In genomic region chr16:30429418-30429677, GRCh38 we compare ENCODE assay signal across 8 cellular contexts. TPM values are rescaled to one million over a fixed set of nuclear protein-coding genes. Genes with fewer than 3 reads are reported as not detected.
DNase-seq lines count a peak whose midpoint lies in the region; ATAC-seq, FAIRE-seq and TF ChIP-seq lines count a peak whose summit lies in the region.

No MANE protein-coding gene starts in this region.

- peak overlapping the region; percentile 13 for H2AK5ac ChIP-seq in trophoblast cell (ENCODE audit: low read length)

- TF ChIP-seq POLR2A in GM12892 (IDR thresholded peaks at IDR 0.05; ENCODE audit: low read depth, low read length): no peak

- no peak overlapping the region for H3K9ac ChIP-seq in trophoblast cell (ENCODE audit: low read length)

- H3K18ac ChIP-seq in trophoblast cell (ENCODE audit: low read length): peak overlapping the region; percentile 19

- peak overlapping the region; percentile 93 for H2AFZ ChIP-seq in trophoblast cell (ENCODE audit: insufficient read depth, low read length, poor library complexity)

- no peak overlapping the region for H2BK120ac ChIP-seq in trophoblast cell (ENCODE audit: insufficient read depth, low read length, poor library complexity)

- peak overlapping the region; percentile 34 for H3K4ac ChIP-seq in trophoblast cell (ENCODE audit: low read depth, low read length)

- H3K4me3 ChIP-seq in GM06990 (replicated peaks; ENCODE audit: low read depth, low read length) (peak overlapping the region; percentile 81), epithelial cell of proximal tubule (ENCODE audit: low read depth, low read length) (peak overlapping the region; percentile 98), trophoblast cell (ENCODE audit: low read depth, low read length) (peak overlapping the region; percentile 92)

- peak overlapping the region; percentile 80 for H4K8ac ChIP-seq in trophoblast cell (ENCODE audit: low read depth, low read length)

- H3K36me3 ChIP-seq in GM06990 (ENCODE audit: control insufficient read depth, insufficient read depth, low read length): peaks cover 5% of the 10 kb centered on the region
- peaks cover 9 to 11% of the 10 kb centered on the region in 2 experiments for H3K36me3 ChIP-seq in trophoblast cell (ENCODE audit: control insufficient read depth in 1 of 2, insufficient read depth in 2 of 2, low read length in 2 of 2)

- DNase-seq in GM06990 (ENCODE audit: extremely low read depth, insufficient read length) (no peak), KBM-7 (peak; percentile 23), epithelial cell of proximal tubule (ENCODE audit: low read depth) (no peak), trophoblast cell (no peak), GM12892 (ENCODE audit: insufficient read length) (no peak), NCI-H446 treated with DMSO at 0.1 percent for 48 hours (lab: John Stamatoyannopoulos, UW) (no peak)

- ATAC-seq in GM21423 (IDR thresholded peaks at IDR 0.05; ENCODE audit: unreplicated experiment): no peak
- ATAC-seq in GM19328 (IDR thresholded peaks at IDR 0.05; ENCODE audit: unreplicated experiment): no peak

- H3K27ac ChIP-seq in trophoblast cell (ENCODE audit: low read depth, low read length): no peak overlapping the region

- no peaks in the 10 kb centered on the region for H3K9me3 ChIP-seq in trophoblast cell (ENCODE audit: insufficient read depth, low read depth, low read length)

- peaks cover 8 to 13% of the 10 kb centered on the region in 2 experiments for H3K4me1 ChIP-seq in trophoblast cell (ENCODE audit: control insufficient read depth in 1 of 2, insufficient read depth in 2 of 2, low read length in 2 of 2)

- H3K79me1 ChIP-seq in trophoblast cell (ENCODE audit: low read length): peaks cover 3% of the 10 kb centered on the region

- in situ Hi-C loops in KBM-7 (cut with MboI; ENCODE audit: low pct_unique_long_range_greater_than_20kb, low sequenced_read_pairs): no loop called here

- H3K4me2 ChIP-seq in trophoblast cell (ENCODE audit: low read length): peak overlapping the region; percentile 67

- peaks cover 3% of the 10 kb centered on the region for H3K79me2 ChIP-seq in trophoblast cell (ENCODE audit: control insufficient read depth, insufficient read depth, low read length, poor library complexity)

- H3K23ac ChIP-seq in trophoblast cell (ENCODE audit: low read length): no peak overlapping the region

- no CpG with 5 or more reads among the region's 11 CpGs for WGBS in trophoblast cell (ENCODE audit: extremely low coverage, insufficient coverage, insufficient read length)

- FAIRE-seq in GM12892 (lab: Jason Lieb, UNC): no peak

- H2BK12ac ChIP-seq in trophoblast cell (ENCODE audit: low read length): no peak overlapping the region

- TF ChIP-seq CTCF in GM06990 (IDR thresholded peaks at IDR 0.05; ENCODE audit: insufficient read depth, low read length, poor library complexity, severe bottlenecking): no peak
- no peak for TF ChIP-seq CTCF in epithelial cell of proximal tubule (conservative IDR thresholded peaks at IDR 0.05; ENCODE audit: low read depth, low read length)

- peak overlapping the region; percentile 15 for H4K91ac ChIP-seq in trophoblast cell (ENCODE audit: low read depth, low read length)

- H3K27me3 ChIP-seq in GM06990 (replicated peaks; ENCODE audit: control insufficient read depth, insufficient read depth, low read length) (no peaks in the 10 kb centered on the region), trophoblast cell (ENCODE audit: insufficient read depth, low read length) (no peaks in the 10 kb centered on the region)

- H3K14ac ChIP-seq in trophoblast cell (ENCODE audit: low read length): peak overlapping the region; percentile 16

- H2BK5ac ChIP-seq in trophoblast cell (ENCODE audit: low read depth, low read length, poor library complexity): no peak overlapping the region

- peak overlapping the region; percentile 61 for H4K12ac ChIP-seq in trophoblast cell (ENCODE audit: low read depth, low read length)

RNA-seq across cellular contexts. Expression of gene DCTPP1, which starts 0.5 kb away (rescaled TPM):
- total RNA-seq in epithelial cell of proximal tubule: 108 and 136 TPM in 2 replicates
- polyA plus RNA-seq in trophoblast cell (2013): 20.1 and 21.1 TPM in 2 replicates
- 96.4 TPM for polyA plus RNA-seq in GM12892 (2012; ENCODE audit: missing spikeins)

RNA-seq across cellular contexts. Expression of gene SEPHS2, which starts 16.3 kb away (rescaled TPM):
- total RNA-seq in epithelial cell of proximal tubule: 17.6 and 27.6 TPM in 2 replicates
- 20.8 and 21.8 TPM in 2 replicates for polyA plus RNA-seq in trophoblast cell (2013)
- polyA plus RNA-seq in GM12892 (2012; ENCODE audit: missing spikeins): 44.8 TPM

RNA-seq across cellular contexts. Expression of gene ZNF771, which starts 21.9 kb away (rescaled TPM):
- 6.1 and 13.1 TPM in 2 replicates for total RNA-seq in epithelial cell of proximal tubule
- polyA plus RNA-seq in trophoblast cell (2013): 4.8 TPM in 2 replicates
- 1.3 TPM for polyA plus RNA-seq in GM12892 (2012; ENCODE audit: missing spikeins)

RNA-seq across cellular contexts. Expression of gene ZNF48, which starts 34.1 kb away (rescaled TPM):
- 12.6 and 15.6 TPM in 2 replicates for total RNA-seq in epithelial cell of proximal tubule
- 11.6 and 12.1 TPM in 2 replicates for polyA plus RNA-seq in trophoblast cell (2013)
- polyA plus RNA-seq in GM12892 (2012; ENCODE audit: missing spikeins): 3.1 TPM

RNA-seq across cellular contexts. Expression of gene ITGAL, which starts 43.2 kb away (rescaled TPM):
- total RNA-seq in epithelial cell of proximal tubule: not detected in 2 replicates
- polyA plus RNA-seq in trophoblast cell (2013): 0.10 TPM in 1 of 2 replicates, not detected in the other
- 47.8 TPM for polyA plus RNA-seq in GM12892 (2012; ENCODE audit: missing spikeins)
